ENCODE assay signal across 15 cellular contexts in the genomic region with DNA sequence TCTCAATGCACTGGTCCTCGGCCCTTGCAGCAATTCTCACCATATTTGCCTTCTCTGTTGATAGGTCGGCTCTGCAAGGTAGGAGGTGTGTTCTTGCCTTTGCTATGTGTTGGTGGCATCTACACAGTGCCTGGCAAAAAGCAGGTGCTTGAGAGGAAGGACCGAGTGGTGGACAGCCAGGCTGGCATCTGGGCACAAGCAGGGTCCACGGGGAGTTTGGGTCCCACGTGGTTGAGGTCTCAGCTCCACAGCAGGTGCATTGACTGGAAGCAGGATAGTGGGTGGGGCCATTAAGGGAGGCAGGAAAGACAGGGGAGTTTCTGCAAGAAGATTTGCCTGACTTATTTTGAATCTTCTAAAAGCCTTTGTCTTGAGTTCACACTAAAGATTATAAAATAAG.
A peak's percentile ranks its signal among the peaks of the same experiment; 100 is the strongest.
DNase-seq lines count a peak whose midpoint lies in the region; ATAC-seq, FAIRE-seq and TF ChIP-seq lines count a peak whose summit lies in the region.
"Had no signal": no experiment of that assay in that cellular context is flagged by ENCODE, and none has a peak within 500 bp of the region (broad histone marks: within the 10 kb centered on the region; RNA-seq: fewer than 3 reads in every experiment).

No MANE protein-coding gene starts in this region.

- no peak for ATAC-seq in GM21526 (IDR thresholded peaks at IDR 0.05; ENCODE audit: low FRiP score, unreplicated experiment)
- ATAC-seq: CD8-positive, alpha-beta T cell had no signal

- no peak overlapping the region for H3K9ac ChIP-seq in BLaER1
- H3K9ac ChIP-seq in H1 (replicated peaks in 1 of 4; ENCODE audit: extremely low read depth in 1 of 4, low read depth in 3 of 4, low read length in 3 of 4) = no peak overlapping the region
- H3K9ac ChIP-seq: BLaER1 treated with 17β-estradiol and CSF1 and Interleukin-3, amounts not matched to agents 10 nM and 100 nM had no signal

- H3K4me1 ChIP-seq in BLaER1 (peaks cover 24% of the 10 kb centered on the region), H1 (replicated peaks in 1 of 4; ENCODE audit: control insufficient read depth in 3 of 4, insufficient read depth in 4 of 4, low read length in 3 of 4) (peaks cover 1 to 9% (median 7%) of the 10 kb centered on the region in 4 experiments; a peak in 4 of 7 replicates), spleen (no peaks in the 10 kb centered on the region)

- H3K9me3 ChIP-seq in BLaER1 = no peaks in the 10 kb centered on the region
- H3K9me3 ChIP-seq in H1 (ENCODE audit: insufficient read depth in 2 of 2, low read depth in 1 of 2, low read length in 1 of 2) = peaks cover 3 to 4% of the 10 kb centered on the region in 2 experiments; a peak in 1 of 4 replicates
- H3K9me3 ChIP-seq in spleen = peaks cover 0 to 4% (median 0%) of the 10 kb centered on the region in 8 donors

- H3K27ac ChIP-seq in BLaER1 = no peak overlapping the region
- H3K27ac ChIP-seq in H1 (ENCODE audit: low read depth, low read length) = no peak overlapping the region
- H3K27ac ChIP-seq in spleen = no peak overlapping the region
- H3K27ac ChIP-seq: BLaER1 treated with 17β-estradiol and CSF1 and Interleukin-3, amounts not matched to agents 10 nM and 100 nM had no signal

- H3K56ac ChIP-seq in H1 (replicated peaks; ENCODE audit: insufficient read length, low read depth, low read length) = no peak overlapping the region

- DNase-seq in H1 (ENCODE audit: low read depth in 1 of 2, low spot score in 2 of 2) = no peak
- DNase-seq in mesothelial cell of epicardium (ENCODE audit: low spot score in 2 of 2, unreplicated experiment in 2 of 2) = no peak
- peak; percentile 52 for DNase-seq in spleen
- DNase-seq in NCI-H146 (lab: John Stamatoyannopoulos, UW) = no peak
- DNase-seq in GOT3 (lab: John Stamatoyannopoulos, UW) = no peak
- DNase-seq: 8988T; Calu3; CD8-positive, alpha-beta T cell; DMS79 treated with DMSO at 0.1 percent for 48 hours; GF-D8; HCEC 1CT had no signal

- no peak overlapping the region for H3K4ac ChIP-seq in H1 (replicated peaks; ENCODE audit: insufficient read length, low read depth, low read length)

- H3K23ac ChIP-seq in H1 (ENCODE audit: insufficient read length) = no peak overlapping the region

- H3K4me2 ChIP-seq in BLaER1 = peak overlapping the region; percentile 1; the same call in 1 of the 2 replicates
- no peak overlapping the region for H3K4me2 ChIP-seq in H1 (ENCODE audit: insufficient read depth in 1 of 2, low read depth in 2 of 2, low read length in 2 of 2)

- H3K27ac Mint-ChIP-seq in mesothelial cell of epicardium = peak overlapping the region; percentile 73
- H3K27ac Mint-ChIP-seq: CD8-positive, alpha-beta T cell had no signal

- no peak overlapping the region for H2BK12ac ChIP-seq in H1 (ENCODE audit: low read depth, low read length)

- no peak overlapping the region for H2AFZ ChIP-seq in H1 (ENCODE audit: low read length)

- 83% methylated on average over 4 of the region's 5 CpGs; no CpG with 5 or more reads in 1 of the 2 experiments for WGBS in H1 (ENCODE audit: extremely low coverage in 1 of 2, insufficient coverage in 1 of 2, insufficient read length in 1 of 2, insufficient replicate concordance in 2 of 2, low coverage in 1 of 2, low lambda C conversion rate in 2 of 2, missing lambda C conversion rate in 1 of 2), 2 experiments
- WGBS in spleen, 5 donors = 70 to 81% (median 77%) methylated on average over 5 of the region's 5 CpGs

- no peak for TF ChIP-seq POLR2A in H1 (IDR thresholded peaks at IDR 0.05; ENCODE audit: control extremely low read depth in 1 of 2, low read depth in 2 of 2, low read length in 2 of 2)
- no peak for TF ChIP-seq POLR2A in spleen (IDR thresholded peaks at IDR 0.05)

- H3K18ac ChIP-seq in H1 (ENCODE audit: extremely low read depth, low read length) = no peak overlapping the region

- no peak overlapping the region for H2AK5ac ChIP-seq in H1 (ENCODE audit: low read depth, low read length)

- H2BK15ac ChIP-seq in H1 (ENCODE audit: low read length) = 0 out of 2 replicates have a peak overlapping the region, but pooled peaks have one; percentile 8

- no peaks in the 10 kb centered on the region; the same call in 1 of the 2 replicates for H3K79me1 ChIP-seq in H1 (ENCODE audit: low read depth, low read length)

- no peak overlapping the region for H2BK5ac ChIP-seq in H1 (ENCODE audit: low read depth, low read length)

- H3K4me3 ChIP-seq in BLaER1 = no peak overlapping the region
- H3K4me3 ChIP-seq in H1 (ENCODE audit: extremely low read depth in 1 of 4, insufficient read depth in 2 of 4, low read depth in 3 of 4, low read length in 4 of 4) = no peak overlapping the region
- no peak overlapping the region for H3K4me3 ChIP-seq in spleen
- H3K4me3 ChIP-seq: BLaER1 treated with 17β-estradiol and CSF1 and Interleukin-3, amounts not matched to agents 10 nM and 100 nM had no signal

- no peaks in the 10 kb centered on the region for H3K36me3 Mint-ChIP-seq in mesothelial cell of epicardium
- H3K36me3 Mint-ChIP-seq: CD8-positive, alpha-beta T cell had no signal

- H4K8ac ChIP-seq in H1 (ENCODE audit: extremely low read depth, insufficient read depth, low read length) = no peak overlapping the region

- H3K4me1 Mint-ChIP-seq in mesothelial cell of epicardium = peaks cover 25% of the 10 kb centered on the region

- peak overlapping the region; percentile 55; the same call in 1 of the 2 replicates for H2BK20ac ChIP-seq in H1 (ENCODE audit: low read length)

- TF ChIP-seq EP300 in H1 (IDR thresholded peaks at IDR 0.05; ENCODE audit: borderline replicate concordance in 1 of 2, low read depth in 2 of 2, low read length in 2 of 2) = no peak

- no peak for TF ChIP-seq CTCF in H1 (IDR thresholded peaks at IDR 0.05; ENCODE audit: control extremely low read depth in 1 of 3, insufficient read depth in 1 of 3, low read depth in 1 of 3, low read length in 3 of 3)
- TF ChIP-seq CTCF in mesothelial cell of epicardium (IDR thresholded peaks at IDR 0.05; ENCODE audit: unreplicated experiment) = no peak
- TF ChIP-seq CTCF in spleen (IDR thresholded peaks at IDR 0.05 in 8 of 11, conservative IDR thresholded peaks at IDR 0.05 in 3 of 11) = no peak

- H3K14ac ChIP-seq in H1 (ENCODE audit: insufficient read length) = no peak overlapping the region

- no peaks in the 10 kb centered on the region for H3K79me2 ChIP-seq in H1 (ENCODE audit: control insufficient read depth in 1 of 2, insufficient read depth in 2 of 2, low read length in 2 of 2)

- H3K23me2 ChIP-seq in H1 (ENCODE audit: low read depth, low read length) = no peaks in the 10 kb centered on the region

- TF ChIP-seq RAD21 in H1 (IDR thresholded peaks at IDR 0.05 in 1 of 2, conservative IDR thresholded peaks at IDR 0.05 in 1 of 2; ENCODE audit: low read depth in 2 of 2, low read length in 2 of 2) = no peak

- H3K4me3 Mint-ChIP-seq in mesothelial cell of epicardium = no peak overlapping the region
- H3K4me3 Mint-ChIP-seq: CD8-positive, alpha-beta T cell had no signal

- POLR2A ChIA-PET in H1 (lab: Charles Lee; ENCODE audit: partially characterized antibody) = interaction anchor here (1.1 kb wide), 1 partner anchor 39 kb away, joined by 3 read pairs; no protein-coding TSS in a partner anchor

- H3K27me3 Mint-ChIP-seq in mesothelial cell of epicardium (ENCODE audit: low read depth) = peaks cover 4% of the 10 kb centered on the region

- H3K36me3 ChIP-seq in BLaER1 (no peaks in the 10 kb centered on the region), H1 (ENCODE audit: control insufficient read depth in 2 of 4, insufficient read depth in 4 of 4, low read length in 3 of 4) (no peaks in the 10 kb centered on the region), spleen (no peaks in the 10 kb centered on the region)
- H3K36me3 ChIP-seq: BLaER1 treated with 17β-estradiol and CSF1 and Interleukin-3, amounts not matched to agents 10 nM and 100 nM had no signal

- H4K5ac ChIP-seq in H1 (ENCODE audit: insufficient read length, low read depth, low read length) = no peak overlapping the region

- CTCF ChIA-PET in H1 (lab: Charles Lee; ENCODE audit: partially characterized antibody) = interaction anchor here (1.3 kb wide), 1 partner anchor 193 kb away, joined by 4 read pairs; no protein-coding TSS in a partner anchor

- H3K27me3 ChIP-seq in BLaER1 = no peaks in the 10 kb centered on the region
- no peaks in the 10 kb centered on the region for H3K27me3 ChIP-seq in H1 (replicated peaks in 1 of 4; ENCODE audit: control insufficient read depth in 3 of 4, extremely low read depth in 1 of 4, insufficient read depth in 3 of 4, low read length in 3 of 4)
- peaks cover 0 to 23% (median 0%) of the 10 kb centered on the region in 7 donors for H3K27me3 ChIP-seq in spleen (replicated peaks in 1 of 7)
- H3K27me3 ChIP-seq: BLaER1 treated with 17β-estradiol and CSF1 and Interleukin-3, amounts not matched to agents 10 nM and 100 nM had no signal

- no peak for FAIRE-seq in H1 (lab: Jason Lieb, UNC)
- FAIRE-seq: H54 had no signal

- H4K20me1 ChIP-seq in BLaER1 = no peaks in the 10 kb centered on the region
- no peaks in the 10 kb centered on the region for H4K20me1 ChIP-seq in H1 (replicated peaks in 1 of 2; ENCODE audit: control insufficient read depth in 1 of 2, insufficient read depth in 2 of 2, low read length in 2 of 2)
- H4K20me1 ChIP-seq: BLaER1 treated with 17β-estradiol and CSF1 and Interleukin-3, amounts not matched to agents 10 nM and 100 nM had no signal

- H3K9me3 Mint-ChIP-seq in mesothelial cell of epicardium = peaks cover 5% of the 10 kb centered on the region
- H3K9me3 Mint-ChIP-seq: CD8-positive, alpha-beta T cell had no signal

- no peak overlapping the region for H4K91ac ChIP-seq in H1 (replicated peaks; ENCODE audit: insufficient read length, low read length)

- intact Hi-C loops in spleen (cut with DNase I; ENCODE audit: low total_unique reads) = no loop called here

- H2BK120ac ChIP-seq in H1 (replicated peaks; ENCODE audit: low read depth, low read length) = no peak overlapping the region

TF ChIP-seq in H1, 55 proteins besides CTCF, POLR2A, EP300 and RAD21 (continues in another document):
- TF ChIP-seq TAF7 (optimal IDR thresholded peaks at IDR 0.05; ENCODE audit: borderline replicate concordance, low read depth, low read length) (no peak), POU5F1 (IDR thresholded peaks at IDR 0.05; ENCODE audit: low read depth, low read length) (no peak), GABPA (IDR thresholded peaks at IDR 0.05; ENCODE audit: borderline replicate concordance, insufficient read depth, low read length) (no peak), RNF2 (IDR thresholded peaks at IDR 0.05; ENCODE audit: borderline replicate concordance, low read depth, low read length, missing control alignments, poor library complexity, severe bottlenecking) (no peak), CHD1 (IDR thresholded peaks at IDR 0.05; ENCODE audit: low read depth, low read length) (no peak), PHF8 (conservative IDR thresholded peaks at IDR 0.05; ENCODE audit: low read depth, low read length) (no peak), NANOG (IDR thresholded peaks at IDR 0.05; ENCODE audit: insufficient read depth, low read depth, low read length, poor library complexity, severe bottlenecking) (no peak)
- TF ChIP-seq, protein P1, sequence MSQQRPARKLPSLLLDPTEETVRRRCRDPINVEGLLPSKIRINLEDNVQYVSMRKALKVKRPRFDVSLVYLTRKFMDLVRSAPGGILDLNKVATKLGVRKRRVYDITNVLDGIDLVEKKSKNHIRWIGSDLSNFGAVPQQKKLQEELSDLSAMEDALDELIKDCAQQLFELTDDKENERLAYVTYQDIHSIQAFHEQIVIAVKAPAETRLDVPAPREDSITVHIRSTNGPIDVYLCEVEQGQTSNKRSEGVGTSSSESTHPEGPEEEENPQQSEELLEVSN (IDR thresholded peaks at IDR 0.05) = no peak
